In genomic region chr14:44895716-44896115, GRCh38 we compare ENCODE assay signal across 10 cellular contexts.
DNase-seq lines count a peak whose midpoint lies in the region; ATAC-seq and TF ChIP-seq lines count a peak whose summit lies in the region.
"Had no signal": no experiment of that assay in that cellular context is flagged by ENCODE, and none has a peak within 500 bp of the region (broad histone marks: within the 10 kb centered on the region; RNA-seq: fewer than 3 reads in every experiment).

No MANE protein-coding gene starts in this region.

- H3K27ac ChIP-seq in GM23248 = peak overlapping the region; percentile 95
- H3K27ac ChIP-seq in thoracic aorta = peak overlapping the region; percentile 82 to 97

- H3K36me3 Mint-ChIP-seq in activated naive CD8-positive, alpha-beta T cell treated with anti-CD3 and anti-CD28 coated beads for 36 hours = peaks cover 2% of the 10 kb centered on the region
- H3K36me3 Mint-ChIP-seq in effector memory CD8-positive, alpha-beta T cell (ENCODE audit: insufficient read depth) = peaks cover 8% of the 10 kb centered on the region
- H3K36me3 Mint-ChIP-seq in endothelial cell (ENCODE audit: low read depth, unreplicated experiment) = no peaks in the 10 kb centered on the region

- H3K4me3 ChIP-seq in GM23248 (peak overlapping the region; percentile 84), thoracic aorta (no peak overlapping the region)
- H3K4me3 ChIP-seq: cardiac muscle cell had no signal

- peaks cover 24% of the 10 kb centered on the region for H3F3A ChIP-seq in GM23248 (ENCODE audit: insufficient read depth)

- H3K9me3 Mint-ChIP-seq in activated naive CD8-positive, alpha-beta T cell treated with anti-CD3 and anti-CD28 coated beads for 36 hours = peaks cover 2% of the 10 kb centered on the region
- no peaks in the 10 kb centered on the region for H3K9me3 Mint-ChIP-seq in effector memory CD8-positive, alpha-beta T cell
- H3K9me3 Mint-ChIP-seq in endothelial cell (ENCODE audit: unreplicated experiment) = no peaks in the 10 kb centered on the region

- H3K9ac ChIP-seq in GM23248 = peak overlapping the region; percentile 45

- peak overlapping the region; percentile 16 for H3K27ac Mint-ChIP-seq in activated naive CD8-positive, alpha-beta T cell treated with anti-CD3 and anti-CD28 coated beads for 36 hours
- H3K27ac Mint-ChIP-seq in effector memory CD8-positive, alpha-beta T cell = no peak overlapping the region
- H3K27ac Mint-ChIP-seq in endothelial cell (ENCODE audit: unreplicated experiment) = no peak overlapping the region

- 2 to 4% methylated on average over 2 of the region's 2 CpGs for WGBS in GM23248 (ENCODE audit: low coverage in 1 of 2, low lambda C conversion rate in 2 of 2, missing lambda C conversion rate in 2 of 2), 2 experiments

- H3K4me1 ChIP-seq in GM23248 (ENCODE audit: insufficient read depth) = peaks cover 25% of the 10 kb centered on the region
- H3K4me1 ChIP-seq in thoracic aorta (ENCODE audit: control insufficient read depth in 1 of 2, low read depth in 2 of 2) = peaks cover 4 to 21% of the 10 kb centered on the region in 2 donors
- H3K4me1 ChIP-seq: Peyer's patch had no signal

- peaks cover 29% of the 10 kb centered on the region for H3K79me2 ChIP-seq in GM23248 (ENCODE audit: insufficient read depth)

- peak overlapping the region; percentile 65 for H2AFZ ChIP-seq in GM23248

- ATAC-seq in thoracic aorta (ENCODE audit: insufficient number of reproducible peaks, low FRiP score, low read depth) = no peak
- ATAC-seq in effector memory CD8-positive, alpha-beta T cell (replicated peaks) = no peak

- H4K20me1 ChIP-seq in GM23248 (ENCODE audit: insufficient read depth) = no peaks in the 10 kb centered on the region

- no peak overlapping the region for H3K4me3 Mint-ChIP-seq in activated naive CD8-positive, alpha-beta T cell treated with anti-CD3 and anti-CD28 coated beads for 36 hours
- no peak overlapping the region for H3K4me3 Mint-ChIP-seq in effector memory CD8-positive, alpha-beta T cell
- no peak overlapping the region for H3K4me3 Mint-ChIP-seq in endothelial cell (ENCODE audit: unreplicated experiment)

- H3K9me2 ChIP-seq in GM23248 (ENCODE audit: insufficient read depth) = no peaks in the 10 kb centered on the region

- in situ Hi-C loops in GM23248 (cut with MboI) = no loop called here

- H3K4me2 ChIP-seq in GM23248 (ENCODE audit: unreplicated experiment) = peak overlapping the region; percentile 66

- DNase-seq in GM23248 = peak; percentile 93
- DNase-seq in activated naive CD8-positive, alpha-beta T cell treated with anti-CD3 and anti-CD28 coated beads for 36 hours = no peak
- DNase-seq in glomerular visceral epithelial cell (ENCODE audit: extremely low spot score) = peak; percentile 70
- no peak for DNase-seq in thoracic aorta (ENCODE audit: low spot score)
- no peak for DNase-seq in effector memory CD8-positive, alpha-beta T cell
- DNase-seq in endothelial cell (ENCODE audit: low spot score) = no peak
- no peak for DNase-seq in mucosa of gallbladder (ENCODE audit: low spot score)
- DNase-seq: NCI-H2107, Peyer's patch had no signal

- H3K4me1 Mint-ChIP-seq in activated naive CD8-positive, alpha-beta T cell treated with anti-CD3 and anti-CD28 coated beads for 36 hours = peaks cover 17% of the 10 kb centered on the region
- peaks cover 11 to 18% of the 10 kb centered on the region in 2 donors for H3K4me1 Mint-ChIP-seq in effector memory CD8-positive, alpha-beta T cell (ENCODE audit: low read depth in 2 of 2)
- peaks cover 3% of the 10 kb centered on the region for H3K4me1 Mint-ChIP-seq in endothelial cell (ENCODE audit: unreplicated experiment)

- no peaks in the 10 kb centered on the region for H3K36me3 ChIP-seq in GM23248 (ENCODE audit: low read depth)
- H3K36me3 ChIP-seq in thoracic aorta = peaks cover under 1% of the 10 kb centered on the region
- H3K36me3 ChIP-seq: cardiac muscle cell, Peyer's patch had no signal

- H3K27me3 Mint-ChIP-seq in activated naive CD8-positive, alpha-beta T cell treated with anti-CD3 and anti-CD28 coated beads for 36 hours = no peaks in the 10 kb centered on the region
- no peaks in the 10 kb centered on the region for H3K27me3 Mint-ChIP-seq in effector memory CD8-positive, alpha-beta T cell
- peaks cover 5% of the 10 kb centered on the region for H3K27me3 Mint-ChIP-seq in endothelial cell (ENCODE audit: unreplicated experiment)

- TF ChIP-seq CTCF in thoracic aorta (IDR thresholded peaks at IDR 0.05) (no peak), endothelial cell (IDR thresholded peaks at IDR 0.05; ENCODE audit: unreplicated experiment) (no peak)

- no peaks in the 10 kb centered on the region for H3K9me3 ChIP-seq in GM23248 (ENCODE audit: low read depth)
- H3K9me3 ChIP-seq in thoracic aorta = no peaks in the 10 kb centered on the region
- H3K9me3 ChIP-seq: Peyer's patch had no signal

- no peaks in the 10 kb centered on the region for H3K27me3 ChIP-seq in GM23248 (replicated peaks; ENCODE audit: insufficient read depth)
- H3K27me3 ChIP-seq in thoracic aorta (replicated peaks; ENCODE audit: insufficient read depth) = no peaks in the 10 kb centered on the region
- H3K27me3 ChIP-seq: cardiac muscle cell, Peyer's patch had no signal

Comparison
In these comparisons a context has a peak if more than half of its experiments do, and no peak if none do; other contexts are left out.
1. DNase-seq: peak in GM23248 (single experiment) and glomerular visceral epithelial cell (single experiment); none in activated naive CD8-positive, alpha-beta T cell treated with anti-CD3 and anti-CD28 coated beads for 36 hours (single experiment), thoracic aorta (single experiment), effector memory CD8-positive, alpha-beta T cell (0 of 3), endothelial cell (single experiment) and mucosa of gallbladder (single experiment).